In the genomic region with DNA sequence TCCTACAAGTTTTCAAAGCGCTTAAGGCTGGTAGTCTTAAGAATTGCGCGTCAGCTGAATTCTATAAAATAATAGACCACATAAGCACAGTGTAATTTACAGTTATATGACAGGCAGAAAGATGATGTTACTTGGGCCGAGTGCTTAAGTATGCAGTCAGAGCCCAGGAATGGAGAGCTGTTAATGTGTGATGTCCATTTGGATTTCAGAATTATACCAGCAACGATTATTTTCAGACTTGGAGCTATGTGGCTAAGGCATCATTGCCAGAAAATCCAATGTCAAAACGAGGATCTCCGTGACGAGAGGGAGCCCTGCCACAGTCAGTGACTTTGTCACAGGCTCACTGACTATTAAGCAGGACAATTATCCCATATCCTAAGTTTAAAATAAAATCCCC, we compare ENCODE assay signal across 8 cellular contexts. TPM values are rescaled to one million over a fixed set of nuclear protein-coding genes. Genes with fewer than 3 reads are reported as not detected.
A peak's percentile ranks its signal among the peaks of the same experiment; 100 is the strongest.
DNase-seq lines count a peak whose midpoint lies in the region; ATAC-seq and TF ChIP-seq lines count a peak whose summit lies in the region.

No MANE protein-coding gene starts in this region.

- H3K27me3 ChIP-seq in osteoblast (ENCODE audit: insufficient read depth, low read length), result no peaks in the 10 kb centered on the region

- DNase-seq in AG20443 (ENCODE audit: low spot score), result peak; percentile 28
- peak; percentile 40 for DNase-seq in NCI-H2227 treated with DMSO at 0.1 percent for 48 hours (lab: John Stamatoyannopoulos, UW)
- DNase-seq in endothelial cell (ENCODE audit: low spot score), result no peak
- DNase-seq in osteoblast (ENCODE audit: insufficient read length, low spot score, missing footprints), result peak; percentile 62
- no peak for DNase-seq in mesenteric fat pad (ENCODE audit: low spot score)
- DNase-seq in WTC11 (ENCODE audit: low spot score), result no peak
- DNase-seq in activated gamma-delta T cell treated with Interleukin-2 at 50 U/mL for 16 hours, result no peak

- CTCF ChIA-PET in WTC11 (lab: Charles Lee), result no interaction called here

- H3K4me3 ChIP-seq in osteoblast (ENCODE audit: insufficient read depth, low read length), result peak overlapping the region; percentile 82

- peak overlapping the region; percentile 98 for H3K27ac ChIP-seq in osteoblast (ENCODE audit: low read depth, low read length)

- peak overlapping the region; percentile 95 for H3K4me2 ChIP-seq in osteoblast (ENCODE audit: insufficient read depth, low read length)

- H3K4me1 ChIP-seq in osteoblast (ENCODE audit: insufficient read depth, low read length), result peaks cover 38% of the 10 kb centered on the region

- H3K4me1 Mint-ChIP-seq in endothelial cell (ENCODE audit: unreplicated experiment) (peaks cover 74% of the 10 kb centered on the region), WTC11 (peaks cover 68% of the 10 kb centered on the region)

- H3K9me3 Mint-ChIP-seq in endothelial cell (ENCODE audit: unreplicated experiment), result no peaks in the 10 kb centered on the region
- H3K9me3 Mint-ChIP-seq in WTC11, result no peaks in the 10 kb centered on the region

- no peaks in the 10 kb centered on the region for H3K9me3 ChIP-seq in osteoblast (ENCODE audit: low read depth, low read length)

- no peak overlapping the region for H2AFZ ChIP-seq in osteoblast (ENCODE audit: low read length)

- peaks cover 84% of the 10 kb centered on the region for H3K79me2 ChIP-seq in osteoblast (ENCODE audit: insufficient read depth, low read length)

- POLR2A ChIA-PET in WTC11 (lab: Charles Lee), result interaction anchor here (1.5 kb wide), 1 partner anchor 19 kb away, joined by 3 read pairs; no protein-coding TSS in a partner anchor

- H3K4me3 Mint-ChIP-seq in endothelial cell (ENCODE audit: unreplicated experiment) (peak overlapping the region; percentile 97), WTC11 (no peak overlapping the region)

- peaks cover 8% of the 10 kb centered on the region for H3K36me3 ChIP-seq in osteoblast (ENCODE audit: insufficient read depth, low read length)

- TF ChIP-seq CTCF in endothelial cell (IDR thresholded peaks at IDR 0.05; ENCODE audit: unreplicated experiment) (no peak), osteoblast (IDR thresholded peaks at IDR 0.05; ENCODE audit: extremely low read depth, low read depth, low read length) (no peak), WTC11 (IDR thresholded peaks at IDR 0.05) (no peak)

- ATAC-seq in WTC11 (no peak), GM18861 (IDR thresholded peaks at IDR 0.05; ENCODE audit: unreplicated experiment) (no peak)

- H4K20me1 ChIP-seq in osteoblast (ENCODE audit: insufficient read depth, low read length), result peaks cover 62% of the 10 kb centered on the region

- peaks cover 15% of the 10 kb centered on the region for H3K36me3 Mint-ChIP-seq in endothelial cell (ENCODE audit: low read depth, unreplicated experiment)
- no peaks in the 10 kb centered on the region; the same call in 1 of the 2 replicates for H3K36me3 Mint-ChIP-seq in WTC11

- H3K27me3 Mint-ChIP-seq in endothelial cell (ENCODE audit: unreplicated experiment) (peaks cover 18% of the 10 kb centered on the region), WTC11 (ENCODE audit: low read depth) (peaks cover 2% of the 10 kb centered on the region)

- H3K27ac Mint-ChIP-seq in endothelial cell (ENCODE audit: unreplicated experiment), result peak overlapping the region; percentile 14
- no peak overlapping the region for H3K27ac Mint-ChIP-seq in WTC11

TF ChIP-seq in WTC11, 78 proteins besides CTCF, POLR2A, EP300 and RAD21:
- TF ChIP-seq EMX1 (CRISPR knock-in tag; IDR thresholded peaks at IDR 0.05) (no peak), PRRX2 (CRISPR knock-in tag; IDR thresholded peaks at IDR 0.05) (no peak), FOXP1 (CRISPR knock-in tag; IDR thresholded peaks at IDR 0.05; ENCODE audit: borderline replicate concordance) (no peak), IRF2 (CRISPR knock-in tag; IDR thresholded peaks at IDR 0.05; ENCODE audit: borderline replicate concordance, low read depth) (no peak), CREB1 (CRISPR knock-in tag; IDR thresholded peaks at IDR 0.05) (no peak)
- TF ChIP-seq, protein P1, sequence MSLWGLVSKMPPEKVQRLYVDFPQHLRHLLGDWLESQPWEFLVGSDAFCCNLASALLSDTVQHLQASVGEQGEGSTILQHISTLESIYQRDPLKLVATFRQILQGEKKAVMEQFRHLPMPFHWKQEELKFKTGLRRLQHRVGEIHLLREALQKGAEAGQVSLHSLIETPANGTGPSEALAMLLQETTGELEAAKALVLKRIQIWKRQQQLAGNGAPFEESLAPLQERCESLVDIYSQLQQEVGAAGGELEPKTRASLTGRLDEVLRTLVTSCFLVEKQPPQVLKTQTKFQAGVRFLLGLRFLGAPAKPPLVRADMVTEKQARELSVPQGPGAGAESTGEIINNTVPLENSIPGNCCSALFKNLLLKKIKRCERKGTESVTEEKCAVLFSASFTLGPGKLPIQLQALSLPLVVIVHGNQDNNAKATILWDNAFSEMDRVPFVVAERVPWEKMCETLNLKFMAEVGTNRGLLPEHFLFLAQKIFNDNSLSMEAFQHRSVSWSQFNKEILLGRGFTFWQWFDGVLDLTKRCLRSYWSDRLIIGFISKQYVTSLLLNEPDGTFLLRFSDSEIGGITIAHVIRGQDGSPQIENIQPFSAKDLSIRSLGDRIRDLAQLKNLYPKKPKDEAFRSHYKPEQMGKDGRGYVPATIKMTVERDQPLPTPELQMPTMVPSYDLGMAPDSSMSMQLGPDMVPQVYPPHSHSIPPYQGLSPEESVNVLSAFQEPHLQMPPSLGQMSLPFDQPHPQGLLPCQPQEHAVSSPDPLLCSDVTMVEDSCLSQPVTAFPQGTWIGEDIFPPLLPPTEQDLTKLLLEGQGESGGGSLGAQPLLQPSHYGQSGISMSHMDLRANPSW (CRISPR knock-in tag; conservative IDR thresholded peaks at IDR 0.05; ENCODE audit: low read depth), result no peak
- TF ChIP-seq, protein P2, sequence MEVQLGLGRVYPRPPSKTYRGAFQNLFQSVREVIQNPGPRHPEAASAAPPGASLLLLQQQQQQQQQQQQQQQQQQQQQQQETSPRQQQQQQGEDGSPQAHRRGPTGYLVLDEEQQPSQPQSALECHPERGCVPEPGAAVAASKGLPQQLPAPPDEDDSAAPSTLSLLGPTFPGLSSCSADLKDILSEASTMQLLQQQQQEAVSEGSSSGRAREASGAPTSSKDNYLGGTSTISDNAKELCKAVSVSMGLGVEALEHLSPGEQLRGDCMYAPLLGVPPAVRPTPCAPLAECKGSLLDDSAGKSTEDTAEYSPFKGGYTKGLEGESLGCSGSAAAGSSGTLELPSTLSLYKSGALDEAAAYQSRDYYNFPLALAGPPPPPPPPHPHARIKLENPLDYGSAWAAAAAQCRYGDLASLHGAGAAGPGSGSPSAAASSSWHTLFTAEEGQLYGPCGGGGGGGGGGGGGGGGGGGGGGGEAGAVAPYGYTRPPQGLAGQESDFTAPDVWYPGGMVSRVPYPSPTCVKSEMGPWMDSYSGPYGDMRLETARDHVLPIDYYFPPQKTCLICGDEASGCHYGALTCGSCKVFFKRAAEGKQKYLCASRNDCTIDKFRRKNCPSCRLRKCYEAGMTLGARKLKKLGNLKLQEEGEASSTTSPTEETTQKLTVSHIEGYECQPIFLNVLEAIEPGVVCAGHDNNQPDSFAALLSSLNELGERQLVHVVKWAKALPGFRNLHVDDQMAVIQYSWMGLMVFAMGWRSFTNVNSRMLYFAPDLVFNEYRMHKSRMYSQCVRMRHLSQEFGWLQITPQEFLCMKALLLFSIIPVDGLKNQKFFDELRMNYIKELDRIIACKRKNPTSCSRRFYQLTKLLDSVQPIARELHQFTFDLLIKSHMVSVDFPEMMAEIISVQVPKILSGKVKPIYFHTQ (CRISPR knock-in tag; IDR thresholded peaks at IDR 0.05), result no peak
- TF ChIP-seq, protein P3, sequence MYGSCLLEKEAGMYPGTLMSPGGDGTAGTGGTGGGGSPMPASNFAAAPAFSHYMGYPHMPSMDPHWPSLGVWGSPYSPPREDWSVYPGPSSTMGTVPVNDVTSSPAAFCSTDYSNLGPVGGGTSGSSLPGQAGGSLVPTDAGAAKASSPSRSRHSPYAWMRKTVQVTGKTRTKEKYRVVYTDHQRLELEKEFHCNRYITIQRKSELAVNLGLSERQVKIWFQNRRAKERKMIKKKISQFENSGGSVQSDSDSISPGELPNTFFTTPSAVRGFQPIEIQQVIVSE (CRISPR knock-in tag; IDR thresholded peaks at IDR 0.05; ENCODE audit: borderline replicate concordance), result no peak
- TF ChIP-seq, protein P4, sequence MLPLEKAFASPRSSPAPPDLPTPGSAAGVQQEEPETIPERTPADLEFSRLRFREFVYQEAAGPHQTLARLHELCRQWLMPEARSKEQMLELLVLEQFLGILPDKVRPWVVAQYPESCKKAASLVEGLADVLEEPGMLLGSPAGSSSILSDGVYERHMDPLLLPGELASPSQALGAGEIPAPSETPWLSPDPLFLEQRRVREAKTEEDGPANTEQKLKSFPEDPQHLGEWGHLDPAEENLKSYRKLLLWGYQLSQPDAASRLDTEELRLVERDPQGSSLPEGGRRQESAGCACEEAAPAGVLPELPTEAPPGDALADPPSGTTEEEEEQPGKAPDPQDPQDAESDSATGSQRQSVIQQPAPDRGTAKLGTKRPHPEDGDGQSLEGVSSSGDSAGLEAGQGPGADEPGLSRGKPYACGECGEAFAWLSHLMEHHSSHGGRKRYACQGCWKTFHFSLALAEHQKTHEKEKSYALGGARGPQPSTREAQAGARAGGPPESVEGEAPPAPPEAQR (CRISPR knock-in tag; IDR thresholded peaks at IDR 0.05), result no peak

RNA-seq across cellular contexts. Expression of gene KLF7, which starts 3.4 kb away (rescaled TPM):
- total RNA-seq in endothelial cell (ENCODE audit: unreplicated experiment) (120 TPM), osteoblast (31.1 and 38.9 TPM in 2 replicates), mesenteric fat pad (68.9 TPM), WTC11 (2021) (11.9 to 25.4 TPM (median 16.3 TPM) in 3 replicates)

Comparison
In these comparisons a context has a peak if more than half of its experiments do, and no peak if none do; other contexts are left out.
1. DNase-seq: peak in AG20443 (single experiment), NCI-H2227 treated with DMSO at 0.1 percent for 48 hours (single experiment) and osteoblast (single experiment); none in endothelial cell (single experiment), mesenteric fat pad (single experiment), WTC11 (single experiment) and activated gamma-delta T cell treated with Interleukin-2 at 50 U/mL for 16 hours (single experiment).